Comparison of ENCODE assay signal across 19 cellular contexts in genomic region chr10:123574299-123574698, GRCh38.
"Had no signal": no experiment of that assay in that cellular context is flagged by ENCODE, and none has a peak within 500 bp of the region (broad histone marks: within the 10 kb centered on the region; RNA-seq: fewer than 3 reads in every experiment).

No MANE protein-coding gene starts in this region.

- H3K27me3 ChIP-seq: SJCRH30 had no signal

- H3K4me1 ChIP-seq: SJCRH30 had no signal

- H3K27ac ChIP-seq: RWPE1, SJCRH30 had no signal

- DNase-seq: KBM-7, MV-4-11, NCI-H1092, NCI-H1105 treated with DMSO at 0.1 percent for 48 hours, NCI-H1417 treated with DMSO at 0.1 percent for 48 hours, NCI-H146, NCI-H1694 treated with DMSO at 0.1 percent for 48 hours, NCI-H1930, NCI-H2081, NCI-H2107, NCI-H2227 treated with DMSO at 0.1 percent for 48 hours, NCI-H524, NCI-H526 treated with DMSO at 0.1 percent for 48 hours, NCI-H748 treated with DMSO at 0.1 percent for 48 hours, SHP77, SJCRH30 had no signal

- ATAC-seq: Panc1, SK-N-SH treated with all-trans-retinoic acid at 6 μM for 48 hours had no signal

- H3K36me3 ChIP-seq: SJCRH30 had no signal

- H3K4me3 ChIP-seq: SJCRH30 had no signal

- H3K9me3 ChIP-seq: SJCRH30 had no signal
